In genomic region chr12:62627181-62627580, GRCh38 we compare ENCODE assay signal across 20 cellular contexts.
"Had no signal": no experiment of that assay in that cellular context is flagged by ENCODE, and none has a peak within 500 bp of the region (broad histone marks: within the 10 kb centered on the region; RNA-seq: fewer than 3 reads in every experiment).

No MANE protein-coding gene starts in this region.

- FAIRE-seq: HepG2 had no signal

- DNase-seq: IMR-90; Karpas-422; KG1; MG63; NCI-H1105; NCI-H1417; NCI-H1436 treated with DMSO at 0.1 percent for 48 hours; NCI-H1694; NCI-H187 treated with DMSO at 0.1 percent for 48 hours; NCI-H2029 treated with DMSO at 0.1 percent for 48 hours; NCI-H2171 treated with DMSO at 0.1 percent for 48 hours; NCI-H345; NCI-H446 treated with DMSO at 0.1 percent for 48 hours; NCI-H510A treated with DMSO at 0.1 percent for 48 hours; NCI-H526; NK-92 treated with Interleukin-12 subunit alpha and Interleukin-12 subunit beta, amount 100 ng/mL, for 24 hours; PC-3; SHP77 had no signal

- H3K27ac ChIP-seq: RWPE1 had no signal

- H3K27me3 ChIP-seq: MG63 had no signal

- H3K4me3 ChIP-seq: MG63 had no signal

- H3K9me3 ChIP-seq: MG63 had no signal
